In genomic region chr9:129485140-129485758, GRCh38 we compare ENCODE assay signal across 10 cellular contexts.
A peak's percentile ranks its signal among the peaks of the same experiment; 100 is the strongest.
DNase-seq lines count a peak whose midpoint lies in the region; ATAC-seq, FAIRE-seq and TF ChIP-seq lines count a peak whose summit lies in the region.
"Had no signal": no experiment of that assay in that cellular context is flagged by ENCODE, and none has a peak within 500 bp of the region (broad histone marks: within the 10 kb centered on the region; RNA-seq: fewer than 3 reads in every experiment).

No MANE protein-coding gene starts in this region.

- peaks cover 9% of the 10 kb centered on the region for H3K79me2 ChIP-seq in astrocyte (ENCODE audit: insufficient read depth, low read length)
- no peaks in the 10 kb centered on the region for H3K79me2 ChIP-seq in mesendoderm (ENCODE audit: control insufficient read depth, insufficient read depth, low read length)

- intact Hi-C loops in testis (cut with DNase I; ENCODE audit: low total_unique reads): loop anchor here (10.0 kb wide), 1 partner anchor 340 kb away; no protein-coding TSS in a partner anchor

- TF ChIP-seq CTCF in astrocyte (IDR thresholded peaks at IDR 0.05; ENCODE audit: insufficient read depth, low read depth, low read length): no peak
- no peak for TF ChIP-seq CTCF in testis (IDR thresholded peaks at IDR 0.05)

- peak overlapping the region; percentile 100 for H3K27ac ChIP-seq in astrocyte (ENCODE audit: low read depth, low read length)
- no peak overlapping the region for H3K27ac ChIP-seq in mesendoderm (ENCODE audit: low read depth, low read length)
- peak overlapping the region; percentile 97 to 98 for H3K27ac ChIP-seq in testis

- WGBS in mesendoderm (ENCODE audit: extremely low coverage, insufficient coverage, low lambda C conversion rate): no CpG with 5 or more reads among the region's 9 CpGs
- 71 to 76% methylated on average over 9 of the region's 9 CpGs for WGBS in testis, 2 donors

- H4K20me1 ChIP-seq in astrocyte (ENCODE audit: insufficient read depth, low read length): no peaks in the 10 kb centered on the region

- H3K9ac ChIP-seq in astrocyte (ENCODE audit: low read length) (peak overlapping the region; percentile 90), mesendoderm (ENCODE audit: low read length) (no peak overlapping the region)

- H3K18ac ChIP-seq in mesendoderm (ENCODE audit: low read length): no peak overlapping the region

- no peak overlapping the region for H2AK5ac ChIP-seq in mesendoderm (ENCODE audit: low read length)

- DNase-seq in activated T-cell treated with anti-CD3 and anti-CD28 coated beads, Interleukin-2, amount 50 U/mL, for 24 hours: no peak
- DNase-seq in activated T-cell treated with anti-CD3 and anti-CD28 coated beads for 4 hours (no peak), astrocyte (ENCODE audit: low read depth) (no peak), mesendoderm (no peak), testis (no peak)
- DNase-seq in effector CD8-positive, alpha-beta T cell (lab: John Stamatoyannopoulos, UW): no peak
- DNase-seq: activated effector memory CD4-positive, alpha-beta T cell treated with Interleukin-2 at 50 U/mL for 16 hours; NCI-H1417 treated with DMSO at 0.1 percent for 48 hours had no signal

- H3K27me3 Mint-ChIP-seq in activated T-cell treated with anti-CD3 and anti-CD28 coated beads, Interleukin-2, amount 50 U/mL, for 24 hours: peaks cover 2% of the 10 kb centered on the region
- no peaks in the 10 kb centered on the region for H3K27me3 Mint-ChIP-seq in astrocyte (ENCODE audit: low read depth, unreplicated experiment)

- H3K36me3 ChIP-seq in astrocyte (ENCODE audit: insufficient read depth, low read length) (no peaks in the 10 kb centered on the region), mesendoderm (ENCODE audit: control insufficient read depth, insufficient read depth, low read length) (no peaks in the 10 kb centered on the region), testis (ENCODE audit: low read depth, missing control alignments) (no peaks in the 10 kb centered on the region)

- H4K8ac ChIP-seq in mesendoderm (ENCODE audit: low read depth, low read length): no peak overlapping the region

- no peak overlapping the region for H2BK120ac ChIP-seq in mesendoderm (ENCODE audit: low read depth, low read length)

- no peak overlapping the region for H3K23ac ChIP-seq in mesendoderm (ENCODE audit: low read length)

- H3K27me3 ChIP-seq in astrocyte (ENCODE audit: insufficient read depth, low read length) (no peaks in the 10 kb centered on the region), mesendoderm (ENCODE audit: insufficient read depth, low read length, poor library complexity) (no peaks in the 10 kb centered on the region), testis (no peaks in the 10 kb centered on the region)

- H3K4me1 ChIP-seq in astrocyte (ENCODE audit: insufficient read depth, low read length): peaks cover 73% of the 10 kb centered on the region
- peaks cover 22% of the 10 kb centered on the region for H3K4me1 ChIP-seq in mesendoderm (ENCODE audit: control insufficient read depth, low read depth, low read length)
- H3K4me1 ChIP-seq in testis: peaks cover 87% of the 10 kb centered on the region

- H3K4me3 Mint-ChIP-seq in activated T-cell treated with anti-CD3 and anti-CD28 coated beads, Interleukin-2, amount 50 U/mL, for 24 hours: no peak overlapping the region
- H3K4me3 Mint-ChIP-seq in astrocyte (ENCODE audit: unreplicated experiment): no peak overlapping the region

- peaks cover 7% of the 10 kb centered on the region for H3K36me3 Mint-ChIP-seq in activated T-cell treated with anti-CD3 and anti-CD28 coated beads, Interleukin-2, amount 50 U/mL, for 24 hours (ENCODE audit: low read depth)
- no peaks in the 10 kb centered on the region for H3K36me3 Mint-ChIP-seq in astrocyte (ENCODE audit: low read depth, unreplicated experiment)

- no peak overlapping the region for H4K5ac ChIP-seq in mesendoderm (ENCODE audit: low read length)

- H3K4me3 ChIP-seq in astrocyte (ENCODE audit: insufficient read depth, low read depth, low read length) (no peak overlapping the region), mesendoderm (ENCODE audit: low read length) (no peak overlapping the region), testis (no peak overlapping the region)

- H2AFZ ChIP-seq in astrocyte (ENCODE audit: low read depth, low read length): no peak overlapping the region

- FAIRE-seq in astrocyte (lab: Jason Lieb, UNC): no peak

- H3K9me3 ChIP-seq in astrocyte (ENCODE audit: insufficient read depth, low read depth, low read length) (no peaks in the 10 kb centered on the region), testis (no peaks in the 10 kb centered on the region)

- no peak overlapping the region for H3K4ac ChIP-seq in mesendoderm (ENCODE audit: low read depth, low read length)

- H2BK15ac ChIP-seq in mesendoderm (replicated peaks; ENCODE audit: low read depth): no peak overlapping the region

- ATAC-seq in HG03442 (IDR thresholded peaks at IDR 0.05; ENCODE audit: unreplicated experiment) (no peak), HG02610 (IDR thresholded peaks at IDR 0.05; ENCODE audit: unreplicated experiment) (no peak)

- H3K4me1 Mint-ChIP-seq in activated T-cell treated with anti-CD3 and anti-CD28 coated beads, Interleukin-2, amount 50 U/mL, for 24 hours (ENCODE audit: low read depth): peaks cover 57% of the 10 kb centered on the region
- peaks cover 37% of the 10 kb centered on the region for H3K4me1 Mint-ChIP-seq in astrocyte (ENCODE audit: low read depth, unreplicated experiment)

- H3K79me1 ChIP-seq in mesendoderm (ENCODE audit: low read length): peaks cover 1% of the 10 kb centered on the region

- no peak overlapping the region for H3K4me2 ChIP-seq in astrocyte (ENCODE audit: low read length)
- no peak overlapping the region for H3K4me2 ChIP-seq in mesendoderm (ENCODE audit: low read length)

- H3K56ac ChIP-seq in mesendoderm (ENCODE audit: low read length): peak overlapping the region; percentile 67

- no peak for TF ChIP-seq POLR2A in testis (IDR thresholded peaks at IDR 0.05)

- H3K27ac Mint-ChIP-seq in activated T-cell treated with anti-CD3 and anti-CD28 coated beads, Interleukin-2, amount 50 U/mL, for 24 hours: peak overlapping the region; percentile 81
- H3K27ac Mint-ChIP-seq in astrocyte (ENCODE audit: unreplicated experiment): peak overlapping the region; percentile 91

- no peaks in the 10 kb centered on the region for H3K9me3 Mint-ChIP-seq in activated T-cell treated with anti-CD3 and anti-CD28 coated beads, Interleukin-2, amount 50 U/mL, for 24 hours
- H3K9me3 Mint-ChIP-seq in astrocyte (ENCODE audit: unreplicated experiment): no peaks in the 10 kb centered on the region

- H2BK5ac ChIP-seq in mesendoderm (ENCODE audit: low read length): no peak overlapping the region
